8 cellular contexts compared by ENCODE assay signal in genomic region chr1:221435510-221435909, GRCh38.
DNase-seq lines count a peak whose midpoint lies in the region; ATAC-seq and TF ChIP-seq lines count a peak whose summit lies in the region.

No MANE protein-coding gene starts in this region.

- CTCF ChIA-PET in Caco-2 (lab: Charles Lee): interaction anchor here (2.6 kb wide), 1 partner anchor 172 kb away, joined by 51 read pairs; no protein-coding TSS in a partner anchor

- H3K27ac ChIP-seq in colonic mucosa: no peak overlapping the region
- H3K27ac ChIP-seq in lower lobe of right lung: no peak overlapping the region

- DNase-seq in Caco-2 (peak in 1 of 2 experiments; percentile 27), HT-29 (ENCODE audit: low spot score) (peak; percentile 31), OCI-M1 (lab: John Stamatoyannopoulos, UW) (peak; percentile 84), colonic mucosa (no peak), lower lobe of right lung (no peak)
- no peak for DNase-seq in effector CD8-positive, alpha-beta T cell (lab: John Stamatoyannopoulos, UW)
- no peak for DNase-seq in activated CD8-positive, alpha-beta memory T cell treated with anti-CD3 and anti-CD28 coated beads for 24 hours

- no peaks in the 10 kb centered on the region for H3K9me3 Mint-ChIP-seq in Caco-2 (ENCODE audit: unreplicated experiment)

- no peak overlapping the region for H3K27ac Mint-ChIP-seq in Caco-2 (ENCODE audit: unreplicated experiment)

- ATAC-seq in GM19452 (IDR thresholded peaks at IDR 0.05; ENCODE audit: unreplicated experiment): peak; percentile 44
- peak; percentile 77 to 86 for ATAC-seq in lower lobe of right lung

- H3K4me1 Mint-ChIP-seq in Caco-2 (ENCODE audit: low read depth, unreplicated experiment): no peaks in the 10 kb centered on the region

- no peaks in the 10 kb centered on the region for H3K27me3 ChIP-seq in Caco-2 (replicated peaks; ENCODE audit: control insufficient read depth, insufficient read depth, low read length)
- H3K27me3 ChIP-seq in colonic mucosa: no peaks in the 10 kb centered on the region
- no peaks in the 10 kb centered on the region for H3K27me3 ChIP-seq in lower lobe of right lung (ENCODE audit: low read depth)

- POLR2A ChIA-PET in Caco-2 (lab: Charles Lee): interaction anchor here (1.0 kb wide), 1 partner anchor 172 kb away, joined by 3 read pairs; no protein-coding TSS in a partner anchor

- H3K4me3 Mint-ChIP-seq in Caco-2 (ENCODE audit: unreplicated experiment): no peak overlapping the region

- no peaks in the 10 kb centered on the region for H3K36me3 Mint-ChIP-seq in Caco-2 (ENCODE audit: insufficient read depth, unreplicated experiment)

- H3K36me3 ChIP-seq in Caco-2 (ENCODE audit: control insufficient read depth, insufficient read depth, low read length) (no peaks in the 10 kb centered on the region), colonic mucosa (no peaks in the 10 kb centered on the region), lower lobe of right lung (no peaks in the 10 kb centered on the region)

- H3K9ac ChIP-seq in colonic mucosa (ENCODE audit: low read depth in 2 of 2, low read length in 2 of 2): no peak overlapping the region

- TF ChIP-seq CTCF in Caco-2 (IDR thresholded peaks at IDR 0.05; ENCODE audit: insufficient read depth in 1 of 2, low read depth in 1 of 2, low read length in 1 of 2, severe bottlenecking in 1 of 2, unreplicated experiment in 1 of 2) (peak; percentile 88), colonic mucosa (IDR thresholded peaks at IDR 0.05) (peak; percentile 91), lower lobe of right lung (IDR thresholded peaks at IDR 0.05) (peak; percentile 97)

- H3K9me3 ChIP-seq in Caco-2 (no peaks in the 10 kb centered on the region), colonic mucosa (no peaks in the 10 kb centered on the region), lower lobe of right lung (no peaks in the 10 kb centered on the region)

- BruUV-seq in Caco-2 (replicated peaks; lab: Mats Ljungman, UMichigan): no TSS peak

- intact Hi-C loops in Caco-2 (cut with micrococcal nuclease; ENCODE audit: unreplicated experiment): loop anchor here (1.0 kb wide), 4 partner anchors 100 to 561 kb away; no protein-coding TSS in a partner anchor
- intact Hi-C loops in colonic mucosa (cut with DNase I): loop anchor here (10.0 kb wide), 2 partner anchors 561 to 621 kb away; partner anchors contain the start of gene HLX
- intact Hi-C loops in lower lobe of right lung (cut with DNase I): loop anchor here (10.0 kb wide), 1 partner anchor 171 kb away; no protein-coding TSS in a partner anchor

- H3K4me1 ChIP-seq in Caco-2: no peaks in the 10 kb centered on the region
- no peaks in the 10 kb centered on the region for H3K4me1 ChIP-seq in colonic mucosa
- peaks cover 18% of the 10 kb centered on the region for H3K4me1 ChIP-seq in lower lobe of right lung

- no peak overlapping the region for H3K4me3 ChIP-seq in Caco-2 (ENCODE audit: low read depth, low read length)
- no peak overlapping the region for H3K4me3 ChIP-seq in colonic mucosa
- no peak overlapping the region for H3K4me3 ChIP-seq in lower lobe of right lung

- H3K27me3 Mint-ChIP-seq in Caco-2 (ENCODE audit: insufficient read depth, unreplicated experiment): no peaks in the 10 kb centered on the region

Comparison
In these comparisons a context has a peak if more than half of its experiments do, and no peak if none do; other contexts are left out.
1. DNase-seq: peak in HT-29 (single experiment) and OCI-M1 (single experiment); none in colonic mucosa (single experiment), lower lobe of right lung (single experiment), effector CD8-positive, alpha-beta T cell (single experiment) and activated CD8-positive, alpha-beta memory T cell treated with anti-CD3 and anti-CD28 coated beads for 24 hours (single experiment).
2. Peak in every context shown above with its lines, with median percentiles within 50 percentile points of each other: CTCF ChIP-seq.